Comparison of ENCODE assay signal across 15 cellular contexts in genomic region chr11:6614446-6614845, GRCh38. TPM values are rescaled to one million over a fixed set of nuclear protein-coding genes. Genes with fewer than 3 reads are reported as not detected.
DNase-seq lines count a peak whose midpoint lies in the region; ATAC-seq and TF ChIP-seq lines count a peak whose summit lies in the region.
"Had no signal": no experiment of that assay in that cellular context is flagged by ENCODE, and none has a peak within 500 bp of the region (broad histone marks: within the 10 kb centered on the region; RNA-seq: fewer than 3 reads in every experiment).

No MANE protein-coding gene starts in this region.

- in situ Hi-C loops in IMR-90 (cut with MboI; ENCODE audit: low sequenced_read_pairs) = no loop called here

- H3K4ac ChIP-seq in IMR-90 (ENCODE audit: low read depth, low read length) = no peak overlapping the region

- no peaks in the 10 kb centered on the region for H3K9me3 Mint-ChIP-seq in T-cell
- H3K9me3 Mint-ChIP-seq: CD14-positive monocyte; CD8-positive, alpha-beta T cell had no signal

- no peak overlapping the region for H2BK15ac ChIP-seq in IMR-90 (ENCODE audit: low read depth, low read length)

- no peaks in the 10 kb centered on the region for H3K27me3 Mint-ChIP-seq in T-cell

- H3K4me1 ChIP-seq in IMR-90 (ENCODE audit: control insufficient read depth, insufficient read depth, low read length) = peaks cover 21% of the 10 kb centered on the region
- peaks cover 2 to 59% (median 21%) of the 10 kb centered on the region in 3 donors for H3K4me1 ChIP-seq in gastroesophageal sphincter
- peaks cover 63% of the 10 kb centered on the region for H3K4me1 ChIP-seq in stomach smooth muscle (ENCODE audit: control insufficient read depth, insufficient read depth, low read length)

- DNase-seq in IMR-90 = no peak
- DNase-seq in T-cell = no peak
- DNase-seq in NCI-H1417 (lab: John Stamatoyannopoulos, UW) = no peak
- DNase-seq in Ammon's horn (ENCODE audit: low spot score) = no peak
- no peak for DNase-seq in NCI-H748 treated with DMSO at 0.1 percent for 48 hours (lab: John Stamatoyannopoulos, UW)
- DNase-seq: CD8-positive, alpha-beta T cell; COR-L47; DMS153; DMS79 treated with DMSO at 0.1 percent for 48 hours; EL had no signal

- H2BK20ac ChIP-seq in IMR-90 (ENCODE audit: low read depth, low read length) = no peak overlapping the region

- peak overlapping the region; percentile 10 to 62 for H3K27ac Mint-ChIP-seq in T-cell
- H3K27ac Mint-ChIP-seq: CD8-positive, alpha-beta T cell had no signal

- H3K23ac ChIP-seq in IMR-90 (ENCODE audit: low read depth, low read length) = no peak overlapping the region

- no peak for TF ChIP-seq RAD21 in IMR-90 (IDR thresholded peaks at IDR 0.05; ENCODE audit: low read length)

- peaks cover 21 to 80% of the 10 kb centered on the region in 2 experiments for H3K79me1 ChIP-seq in IMR-90 (ENCODE audit: low read depth in 1 of 2, low read length in 2 of 2)

- CTCF ChIA-PET in IMR-90 (lab: Yijun Ruan, JAX) (no interaction called here), T-cell (lab: Charles Lee) (no interaction called here)

- H3K36me3 ChIP-seq in IMR-90 (ENCODE audit: control insufficient read depth, insufficient read depth, low read length) (peaks cover 45% of the 10 kb centered on the region), gastroesophageal sphincter (peaks cover 0 to 48% of the 10 kb centered on the region in 2 donors), stomach smooth muscle (ENCODE audit: control insufficient read depth in 2 of 2, insufficient read depth in 2 of 2, low read length in 2 of 2) (peaks cover 41 to 42% of the 10 kb centered on the region in 2 donors)

- H2AK5ac ChIP-seq in IMR-90 (ENCODE audit: low read depth, low read length) = 0 out of 2 replicates have a peak overlapping the region, but pooled peaks have one; percentile 3

- no peak overlapping the region for H4K8ac ChIP-seq in IMR-90 (ENCODE audit: low read depth in 2 of 2, low read length in 2 of 2)

- no CpG with 5 or more reads among the region's 2 CpGs for WGBS in IMR-90 (ENCODE audit: extremely low coverage in 2 of 2, insufficient read length in 1 of 2), 2 experiments
- WGBS in gastroesophageal sphincter (ENCODE audit: low coverage in 1 of 2), 2 donors = 83 to 93% methylated on average over 1 to 2 of the region's 2 CpGs

- intact Hi-C loops in IMR-90 (cut with micrococcal nuclease) = no loop called here

- peaks cover 26% of the 10 kb centered on the region for H3K9me1 ChIP-seq in IMR-90 (ENCODE audit: insufficient read depth, low read length)

- H2BK120ac ChIP-seq in IMR-90 (ENCODE audit: low read depth, low read length) = no peak overlapping the region

- TF ChIP-seq CTCF in IMR-90 (conservative IDR thresholded peaks at IDR 0.05; ENCODE audit: low read depth, low read length) = no peak
- no peak for TF ChIP-seq CTCF in gastroesophageal sphincter (IDR thresholded peaks at IDR 0.05)

- H3K56ac ChIP-seq in IMR-90 (ENCODE audit: extremely low read depth, insufficient read depth, low read length) = no peak overlapping the region

- no peak overlapping the region for H2AFZ ChIP-seq in IMR-90 (replicated peaks; ENCODE audit: low read length, poor library complexity)

- BruUV-seq in IMR-90 (replicated peaks; lab: Mats Ljungman, UMichigan) = no TSS peak

- H3K4me3 Mint-ChIP-seq in T-cell = no peak overlapping the region
- H3K4me3 Mint-ChIP-seq: CD14-positive monocyte; CD8-positive, alpha-beta T cell had no signal

- no peak overlapping the region for H4K5ac ChIP-seq in IMR-90 (ENCODE audit: low read depth, low read length)

- ATAC-seq in IMR-90 (ENCODE audit: low read depth) (no peak), T-cell (replicated peaks in 1 of 4) (no peak), gastroesophageal sphincter (no peak)
- ATAC-seq: A549; CD8-positive, alpha-beta T cell had no signal

- POLR2A ChIA-PET in IMR-90 (lab: Charles Lee; ENCODE audit: unreplicated experiment) = no interaction called here
- POLR2A ChIA-PET in T-cell (lab: Charles Lee) = no interaction called here

- H4K91ac ChIP-seq in IMR-90 (ENCODE audit: insufficient read depth, low read depth, low read length) = no peak overlapping the region

- H3K27me3 ChIP-seq in IMR-90 (ENCODE audit: control insufficient read depth, insufficient read depth, low read length) (no peaks in the 10 kb centered on the region), gastroesophageal sphincter (no peaks in the 10 kb centered on the region), stomach smooth muscle (ENCODE audit: control insufficient read depth in 1 of 2, insufficient read depth in 2 of 2, low read length in 2 of 2) (no peaks in the 10 kb centered on the region)

- H3K36me3 Mint-ChIP-seq in T-cell = peaks cover 35% of the 10 kb centered on the region

- H3K27ac ChIP-seq in IMR-90 (ENCODE audit: insufficient read depth, low read length) (no peak overlapping the region), gastroesophageal sphincter (peak overlapping the region in 3 of 4 donors; percentile 98 to 99 (median 99)), stomach smooth muscle (ENCODE audit: low read length) (peak overlapping the region; percentile 100)
- H3K27ac ChIP-seq: A549 had no signal

- TF ChIP-seq EP300 in gastroesophageal sphincter (IDR thresholded peaks at IDR 0.05) = no peak

- peaks cover 12% of the 10 kb centered on the region for H4K20me1 ChIP-seq in IMR-90 (ENCODE audit: insufficient read depth, low read length)

- no peak overlapping the region for H2BK5ac ChIP-seq in IMR-90 (ENCODE audit: low read depth, low read length, poor library complexity, severe bottlenecking)

- H3K9ac ChIP-seq in IMR-90 (ENCODE audit: low read depth, low read length) = no peak overlapping the region
- H3K9ac ChIP-seq in stomach smooth muscle (ENCODE audit: low read length in 2 of 2) = no peak overlapping the region

- no peak overlapping the region for H2AK9ac ChIP-seq in IMR-90 (replicated peaks; ENCODE audit: low read depth, low read length, poor library complexity)

- no peak for TF ChIP-seq POLR2A in IMR-90 (IDR thresholded peaks at IDR 0.05; ENCODE audit: low read depth, low read length)
- no peak for TF ChIP-seq POLR2A in gastroesophageal sphincter (IDR thresholded peaks at IDR 0.05)

- H3K4me3 ChIP-seq in IMR-90 (ENCODE audit: insufficient read depth, low read depth, low read length) (no peak overlapping the region), gastroesophageal sphincter (no peak overlapping the region), stomach smooth muscle (ENCODE audit: low read length in 2 of 2) (no peak overlapping the region)
- H3K4me3 ChIP-seq: A549, HAP-1 had no signal

- no peak overlapping the region for H3K18ac ChIP-seq in IMR-90 (ENCODE audit: low read depth, low read length)

- H3K4me1 Mint-ChIP-seq in T-cell = peaks cover 21 to 35% (median 27%) of the 10 kb centered on the region in 3 donors

- H3K9me3 ChIP-seq in IMR-90 (ENCODE audit: control insufficient read depth, insufficient read depth, low read length) = no peaks in the 10 kb centered on the region
- H3K9me3 ChIP-seq in gastroesophageal sphincter = no peaks in the 10 kb centered on the region
- H3K9me3 ChIP-seq in stomach smooth muscle (ENCODE audit: control insufficient read depth in 2 of 2, low read length in 2 of 2) = no peaks in the 10 kb centered on the region
- H3K9me3 ChIP-seq: A549, HAP-1 had no signal

- no peak overlapping the region for H3K14ac ChIP-seq in IMR-90 (replicated peaks; ENCODE audit: low read depth, low read length)

- dilution Hi-C loops in IMR-90 (cut with HindIII; ENCODE audit: low sequenced_read_pairs, unreplicated experiment) = no loop called here

- no peak overlapping the region for H3K4me2 ChIP-seq in IMR-90 (ENCODE audit: low read depth, low read length)
- H3K4me2 ChIP-seq: A549 had no signal

TF ChIP-seq in IMR-90, 13 proteins besides CTCF, POLR2A, EP300 and RAD21 (continues in another document):
- TF ChIP-seq MAZ (IDR thresholded peaks at IDR 0.05; ENCODE audit: borderline replicate concordance, low read depth, low read length) = no peak
- no peak for TF ChIP-seq MAFK (IDR thresholded peaks at IDR 0.05; ENCODE audit: low read depth, low read length)
- TF ChIP-seq RCOR1 (IDR thresholded peaks at IDR 0.05; ENCODE audit: insufficient replicate concordance, low read length) = no peak
- TF ChIP-seq NFE2L2 (IDR thresholded peaks at IDR 0.05; ENCODE audit: low read depth, low read length) = no peak
- no peak for TF ChIP-seq MXI1 (IDR thresholded peaks at IDR 0.05; ENCODE audit: borderline replicate concordance, low read depth, low read length)
- no peak for TF ChIP-seq FOS (IDR thresholded peaks at IDR 0.05; ENCODE audit: low read depth, low read length)

RNA-seq across cellular contexts. Expression of gene TAF10, which starts 2.4 kb away (rescaled TPM):
- total RNA-seq in IMR-90 (2012; rRNA removed) = 18.6 and 24.4 TPM in 2 replicates
- polyA plus RNA-seq in IMR-90 (2012; rRNA removed) = 132 and 180 TPM in 2 replicates
- 73.3 and 76.1 TPM in 2 replicates for polyA plus RNA-seq in IMR-90 (2012; cell fraction: cytosol; rRNA removed)
- 71.9 and 78.4 TPM in 2 replicates for polyA plus RNA-seq in IMR-90 (2012; cell fraction: nucleus; rRNA removed; ENCODE audit: low replicate concordance)
- total RNA-seq in T-cell = 100 to 1,000 TPM in 4 of 5 donors, 10 to 100 TPM in 1; 99.4 to 152 (median 144) TPM
- total RNA-seq in gastroesophageal sphincter = 10 to 100 TPM; 21.7 to 41.1 (median 35.4) TPM

RNA-seq across cellular contexts. Expression of gene TPP1, which starts 4.8 kb away (rescaled TPM):
- total RNA-seq in IMR-90 (2012; rRNA removed) (16.7 and 33.5 TPM in 2 replicates), T-cell (100 to 1,000 TPM in 3 of 5 donors, 10 to 100 TPM in 2; 67.4 to 168 (median 132) TPM), gastroesophageal sphincter (10 to 100 TPM; 67.6 to 84.4 (median 76.9) TPM)
- polyA plus RNA-seq in IMR-90 (2012; rRNA removed) = 66.2 and 108 TPM in 2 replicates
- 41.8 and 75.0 TPM in 2 replicates for polyA plus RNA-seq in IMR-90 (2012; cell fraction: cytosol; rRNA removed)
- polyA plus RNA-seq in IMR-90 (2012; cell fraction: nucleus; rRNA removed; ENCODE audit: low replicate concordance) = 76.6 and 101 TPM in 2 replicates

RNA-seq across cellular contexts. Expression of gene ILK, which starts 10.9 kb away (rescaled TPM):
- total RNA-seq in IMR-90 (2012; rRNA removed) (272 and 339 TPM in 2 replicates), T-cell (100 to 1,000 TPM in 2 of 5 donors, 10 to 100 TPM in 3; 49.3 to 111 (median 99.4) TPM), gastroesophageal sphincter (100 to 1,000 TPM; 395 to 658 (median 466) TPM)
- polyA plus RNA-seq in IMR-90 (2012; rRNA removed) = 367 and 389 TPM in 2 replicates
- 266 and 365 TPM in 2 replicates for polyA plus RNA-seq in IMR-90 (2012; cell fraction: cytosol; rRNA removed)
- polyA plus RNA-seq in IMR-90 (2012; cell fraction: nucleus; rRNA removed; ENCODE audit: low replicate concordance) = 346 and 590 TPM in 2 replicates

RNA-seq across cellular contexts. Expression of gene RRP8, which starts 11.0 kb away (rescaled TPM):
- 11.1 and 11.5 TPM in 2 replicates for total RNA-seq in IMR-90 (2012; rRNA removed)
- polyA plus RNA-seq in IMR-90 (2012; rRNA removed) = 9.0 and 10.8 TPM in 2 replicates
- 2.5 and 3.4 TPM in 2 replicates for polyA plus RNA-seq in IMR-90 (2012; cell fraction: cytosol; rRNA removed)
- 6.7 and 14.2 TPM in 2 replicates for polyA plus RNA-seq in IMR-90 (2012; cell fraction: nucleus; rRNA removed; ENCODE audit: low replicate concordance)
- total RNA-seq in T-cell = 10 to 100 TPM; 24.5 to 35.5 (median 32.2) TPM
- 10 to 100 TPM; 25.7 to 32.4 (median 28.1) TPM for total RNA-seq in gastroesophageal sphincter

RNA-seq across cellular contexts. Expression of gene DCHS1, which starts 41.2 kb away (rescaled TPM):
- 1.4 and 1.7 TPM in 2 replicates for total RNA-seq in IMR-90 (2012; rRNA removed)
- polyA plus RNA-seq in IMR-90 (2012; rRNA removed) = 3.3 and 3.8 TPM in 2 replicates
- polyA plus RNA-seq in IMR-90 (2012; cell fraction: cytosol; rRNA removed) = 2.0 and 3.8 TPM in 2 replicates
- 6.7 and 13.0 TPM in 2 replicates for polyA plus RNA-seq in IMR-90 (2012; cell fraction: nucleus; rRNA removed; ENCODE audit: low replicate concordance)
- total RNA-seq in T-cell = 10 to 100 TPM in 3 of 5 donors, 1 to 10 TPM in 2; 4.9 to 14.8 (median 10.4) TPM
- total RNA-seq in gastroesophageal sphincter = 10 to 100 TPM; 22.2 to 59.8 (median 37.8) TPM
